Comparison of ENCODE assay signal across 17 cellular contexts in the genomic region with DNA sequence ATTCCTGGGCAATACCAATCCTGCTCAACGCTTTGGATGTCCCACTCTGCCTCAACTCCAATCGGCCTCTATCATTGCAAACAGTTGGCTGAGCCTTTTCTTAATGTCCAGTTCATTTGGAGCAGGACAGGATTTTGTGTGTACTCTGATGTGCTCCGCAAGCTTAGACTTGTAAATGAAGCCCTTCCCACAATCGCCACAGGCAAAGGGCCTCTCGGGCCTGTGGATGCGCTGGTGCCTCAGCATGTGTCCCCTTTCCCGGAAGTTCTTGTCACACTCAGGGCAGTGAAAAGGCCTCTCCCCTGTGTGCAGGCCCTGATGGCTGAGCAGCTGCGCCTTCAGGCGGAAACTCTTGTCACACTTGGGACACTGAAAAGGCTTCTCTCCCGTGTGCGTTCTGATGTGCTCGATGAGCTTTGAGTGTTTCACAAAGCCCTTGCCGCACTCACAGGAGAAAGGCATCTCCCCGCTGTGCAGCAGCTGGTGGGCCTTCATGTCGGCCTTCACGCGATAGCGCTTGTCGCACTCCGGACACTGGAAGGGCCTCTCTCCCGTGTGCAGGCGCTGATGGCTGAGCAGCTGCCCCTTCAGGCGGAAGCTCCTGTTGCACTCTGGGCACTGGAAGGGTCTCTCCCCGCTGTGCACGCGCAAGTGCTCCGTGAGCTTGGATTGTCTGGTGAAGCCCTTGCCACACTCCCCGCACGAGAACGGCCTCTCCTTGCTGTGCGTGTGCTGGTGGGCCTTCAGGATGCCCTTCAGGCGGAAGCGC. TPM values are rescaled to one million over a fixed set of nuclear protein-coding genes. Genes with fewer than 3 reads are reported as not detected.
DNase-seq lines count a peak whose midpoint lies in the region; ATAC-seq and TF ChIP-seq lines count a peak whose summit lies in the region.
"Had no signal": no experiment of that assay in that cellular context is flagged by ENCODE, and none has a peak within 500 bp of the region (broad histone marks: within the 10 kb centered on the region; RNA-seq: fewer than 3 reads in every experiment).

No MANE protein-coding gene starts in this region.

- H3K9me3 ChIP-seq in NT2/D1 (ENCODE audit: insufficient read depth, low read length) (no peaks in the 10 kb centered on the region), neutrophil (no peaks in the 10 kb centered on the region)
- H3K9me3 ChIP-seq: HAP-1 had no signal

- peak overlapping the region; percentile 71 for H3K27ac ChIP-seq in neutrophil
- H3K27ac ChIP-seq: C4-2B had no signal

- TF ChIP-seq CTCF in GM12865 (IDR thresholded peaks at IDR 0.05; ENCODE audit: insufficient read depth, low read depth, low read length, missing control alignments): no peak
- TF ChIP-seq CTCF in NB4 (IDR thresholded peaks at IDR 0.05; ENCODE audit: low read depth, low read length): no peak
- no peak for TF ChIP-seq CTCF in neutrophil (IDR thresholded peaks at IDR 0.05)

- H3K4me1 Mint-ChIP-seq in stimulated activated effector memory CD8-positive, alpha-beta T cell treated with anti-CD3 and anti-CD28 coated beads, Interleukin-12 subunit alpha, Interleukin-12 subunit beta, amount 100 ng/mL, for 72 hours: peaks cover 7% of the 10 kb centered on the region

- H3K27ac Mint-ChIP-seq in stimulated activated effector memory CD8-positive, alpha-beta T cell treated with anti-CD3 and anti-CD28 coated beads, Interleukin-12 subunit alpha, Interleukin-12 subunit beta, amount 100 ng/mL, for 72 hours: no peak overlapping the region

- H3K36me3 ChIP-seq in NT2/D1 (ENCODE audit: insufficient read depth, insufficient read length, low read length) (peaks cover 53% of the 10 kb centered on the region), neutrophil (peaks cover 17% of the 10 kb centered on the region)

- peaks cover 66% of the 10 kb centered on the region for H3K36me3 Mint-ChIP-seq in stimulated activated effector memory CD8-positive, alpha-beta T cell treated with anti-CD3 and anti-CD28 coated beads, Interleukin-12 subunit alpha, Interleukin-12 subunit beta, amount 100 ng/mL, for 72 hours

- no peak for ATAC-seq in GM18867 (IDR thresholded peaks at IDR 0.05; ENCODE audit: unreplicated experiment)
- ATAC-seq in stimulated activated effector memory CD8-positive, alpha-beta T cell treated with anti-CD3 and anti-CD28 coated beads, Interleukin-12 subunit alpha, Interleukin-12 subunit beta, amount 100 ng/mL, for 72 hours: no peak
- ATAC-seq: Right ventricle myocardium inferior had no signal

- no peak for TF ChIP-seq POLR2A in NB4 (IDR thresholded peaks at IDR 0.05; ENCODE audit: extremely low read depth, insufficient read length)

- no peak overlapping the region for H3K4me3 Mint-ChIP-seq in stimulated activated effector memory CD8-positive, alpha-beta T cell treated with anti-CD3 and anti-CD28 coated beads, Interleukin-12 subunit alpha, Interleukin-12 subunit beta, amount 100 ng/mL, for 72 hours

- H3K27me3 ChIP-seq in NT2/D1 (ENCODE audit: insufficient read depth, insufficient read length) (no peaks in the 10 kb centered on the region), neutrophil (no peaks in the 10 kb centered on the region)

- H3K4me1 ChIP-seq in NT2/D1 (ENCODE audit: insufficient read depth, insufficient read length): no peaks in the 10 kb centered on the region
- H3K4me1 ChIP-seq in neutrophil (ENCODE audit: control insufficient read depth in 1 of 2, insufficient read depth in 1 of 2, low read depth in 1 of 2, low read length in 1 of 2): peaks cover 3 to 46% of the 10 kb centered on the region in 2 experiments

- H3K4me3 ChIP-seq in GM12865 (ENCODE audit: low read depth, low read length) (peak overlapping the region; percentile 68), NB4 (ENCODE audit: low read depth, low read length) (peak overlapping the region; percentile 60), NT2/D1 (ENCODE audit: insufficient read length, low read depth) (no peak overlapping the region), neutrophil (ENCODE audit: low read depth in 1 of 2, low read length in 1 of 2) (peak overlapping the region; percentile 47 to 69)
- H3K4me3 ChIP-seq: HAP-1 had no signal

- no peaks in the 10 kb centered on the region for H3K9me3 Mint-ChIP-seq in stimulated activated effector memory CD8-positive, alpha-beta T cell treated with anti-CD3 and anti-CD28 coated beads, Interleukin-12 subunit alpha, Interleukin-12 subunit beta, amount 100 ng/mL, for 72 hours

- DNase-seq in GM12865 (ENCODE audit: low read depth) (peak; percentile 9), NB4 (ENCODE audit: low read depth) (peak; percentile 56), NT2/D1 (ENCODE audit: low read depth, low spot score) (no peak), NCI-H1092 (lab: John Stamatoyannopoulos, UW) (no peak), occipital lobe (lab: John Stamatoyannopoulos, UW) (no peak)
- no peak for DNase-seq in stimulated activated effector memory CD8-positive, alpha-beta T cell treated with anti-CD3 and anti-CD28 coated beads, Interleukin-12 subunit alpha, Interleukin-12 subunit beta, amount 100 ng/mL, for 72 hours (ENCODE audit: low spot score in 2 of 2)
- DNase-seq: ACHN, DND-41, GDM1, NCI-H1105 treated with DMSO at 0.1 percent for 48 hours, NCI-H1930, NCI-H2171 treated with DMSO at 0.1 percent for 48 hours had no signal

- peak overlapping the region; percentile 16 for H3K9ac ChIP-seq in NT2/D1 (ENCODE audit: insufficient read length, low read depth)

RNA-seq across cellular contexts. Expression of a gene that starts 20.0 kb away (rescaled TPM):
- 12.6 TPM for total RNA-seq in occipital lobe

RNA-seq across cellular contexts. Expression of a gene that starts 42.3 kb away (rescaled TPM):
- total RNA-seq in occipital lobe: 69.6 TPM

RNA-seq across cellular contexts. Expression of a gene that starts 55.6 kb away (rescaled TPM):
- 5.1 TPM for total RNA-seq in occipital lobe

Comparison
In these comparisons a context has a peak if more than half of its experiments do, and no peak if none do; other contexts are left out.
1. DNase-seq: peak in GM12865 (single experiment) and NB4 (single experiment); none in NT2/D1 (single experiment), NCI-H1092 (single experiment), occipital lobe (single experiment) and stimulated activated effector memory CD8-positive, alpha-beta T cell treated with anti-CD3 and anti-CD28 coated beads, Interleukin-12 subunit alpha, Interleukin-12 subunit beta, amount 100 ng/mL, for 72 hours (0 of 2).